22 cellular contexts compared by ENCODE assay signal in genomic region chr1:208433086-208433485, GRCh38.
DNase-seq lines count a peak whose midpoint lies in the region; ATAC-seq, FAIRE-seq and TF ChIP-seq lines count a peak whose summit lies in the region.
"Had no signal": no experiment of that assay in that cellular context is flagged by ENCODE, and none has a peak within 500 bp of the region (broad histone marks: within the 10 kb centered on the region; RNA-seq: fewer than 3 reads in every experiment).

No MANE protein-coding gene starts in this region.

- H3K27ac Mint-ChIP-seq in astrocyte (ENCODE audit: unreplicated experiment), result peak overlapping the region; percentile 77
- no peak overlapping the region for H3K27ac Mint-ChIP-seq in activated CD4-positive, alpha-beta T cell treated with anti-CD3 and anti-CD28 coated beads, Interleukin-2, amount 10 ng/mL, durations not matched to agents 24 days and 14 days
- H3K27ac Mint-ChIP-seq in natural killer cell treated with Interleukin-12 subunit alpha and Interleukin-12 subunit beta and Interleukin-15 and Interleukin-18, amount 100 ng/mL, for 72 hours, result no peak overlapping the region
- H3K27ac Mint-ChIP-seq: activated CD4-positive, alpha-beta T cell treated with anti-CD3 and anti-CD28 coated beads, Interleukin-2, amount 10 ng/mL, durations not matched to agents 7 days and 5 days; activated naive CD8-positive, alpha-beta T cell treated with anti-CD3 and anti-CD28 coated beads, Interleukin-2, amount 10 ng/mL, durations not matched to agents 7 days and 5 days; activated T-helper 2 cell treated with anti-CD3 and anti-CD28 coated beads, Interferon-gamma antibody, Interleukin-2, Interleukin-4, amounts not matched to agents 10 μg/mL and 5 μg/mL and 100 μg/mL, durations not matched to agents 14 hours and 24 hours and 36 hours; naive B cell; stimulated activated naive B cell treated with anti-CD40 and anti-IgM and Interleukin-4, amounts not matched to agents 10 μg/mL and 1 μg/mL and 100 μg/mL, for 72 hours had no signal

- intact Hi-C loops in activated CD4-positive, alpha-beta T cell treated with anti-CD3 and anti-CD28 coated beads, Interleukin-2, amount 10 ng/mL, durations not matched to agents 24 days and 14 days (cut with micrococcal nuclease), result no loop called here

- peaks cover 23% of the 10 kb centered on the region for H3K4me1 Mint-ChIP-seq in astrocyte (ENCODE audit: low read depth, unreplicated experiment)
- H3K4me1 Mint-ChIP-seq in activated CD4-positive, alpha-beta T cell treated with anti-CD3 and anti-CD28 coated beads, Interleukin-2, amount 10 ng/mL, durations not matched to agents 24 days and 14 days, result no peaks in the 10 kb centered on the region
- H3K4me1 Mint-ChIP-seq in natural killer cell treated with Interleukin-12 subunit alpha and Interleukin-12 subunit beta and Interleukin-15 and Interleukin-18, amount 100 ng/mL, for 72 hours (ENCODE audit: low read depth in 2 of 2), result no peaks in the 10 kb centered on the region
- H3K4me1 Mint-ChIP-seq: activated CD4-positive, alpha-beta T cell treated with anti-CD3 and anti-CD28 coated beads, Interleukin-2, amount 10 ng/mL, durations not matched to agents 7 days and 5 days; activated naive CD8-positive, alpha-beta T cell treated with anti-CD3 and anti-CD28 coated beads, Interleukin-2, amount 10 ng/mL, durations not matched to agents 7 days and 5 days; naive B cell; stimulated activated naive B cell treated with anti-CD40 and anti-IgM and Interleukin-4, amounts not matched to agents 10 μg/mL and 1 μg/mL and 100 μg/mL, for 72 hours had no signal

- DNase-seq in AG09309 (ENCODE audit: low read depth), result peak; percentile 18
- DNase-seq in HS-5 (ENCODE audit: low read depth), result peak; percentile 56
- peak; percentile 3 for DNase-seq in astrocyte (ENCODE audit: low read depth)
- DNase-seq in kidney tubule cell (ENCODE audit: low spot score), result peak; percentile 73
- DNase-seq in stimulated activated naive CD8-positive, alpha-beta T cell treated with anti-CD3 and anti-CD28 coated beads, Interleukin-15, Interleukin-2, amounts not matched to agents 100 U/mL and 50 U/mL, for 24 hours, result no peak
- DNase-seq in activated CD4-positive, alpha-beta T cell treated with anti-CD3 and anti-CD28 coated beads, Interleukin-2, amount 10 ng/mL, durations not matched to agents 24 days and 14 days, result no peak
- DNase-seq in natural killer cell treated with Interleukin-12 subunit alpha and Interleukin-12 subunit beta and Interleukin-15 and Interleukin-18, amount 100 ng/mL, for 72 hours (ENCODE audit: low spot score), result no peak
- DNase-seq: ACHN; activated CD4-positive, alpha-beta T cell treated with anti-CD3 and anti-CD28 coated beads, Interleukin-2, amount 10 ng/mL, durations not matched to agents 7 days and 5 days; activated naive CD8-positive, alpha-beta T cell treated with anti-CD3 and anti-CD28 coated beads, Interleukin-2, amount 10 ng/mL, durations not matched to agents 7 days and 5 days; naive B cell; NCI-H1417 treated with DMSO at 0.1 percent for 48 hours; NCI-H2171 treated with DMSO at 0.1 percent for 48 hours; NCI-H526 treated with DMSO at 0.1 percent for 48 hours; Right ventricle myocardium superior; sigmoid colon; stimulated activated naive B cell treated with anti-CD40 and anti-IgM and Interleukin-4, amounts not matched to agents 10 μg/mL and 1 μg/mL and 100 μg/mL, for 72 hours; T-helper 1 cell; thyroid gland had no signal

- H3K9me3 ChIP-seq in astrocyte (ENCODE audit: insufficient read depth, low read depth, low read length), result no peaks in the 10 kb centered on the region
- H3K9me3 ChIP-seq: sigmoid colon, thyroid gland had no signal

- H3K9me3 Mint-ChIP-seq in astrocyte (ENCODE audit: unreplicated experiment), result no peaks in the 10 kb centered on the region
- H3K9me3 Mint-ChIP-seq in activated CD4-positive, alpha-beta T cell treated with anti-CD3 and anti-CD28 coated beads, Interleukin-2, amount 10 ng/mL, durations not matched to agents 24 days and 14 days, result no peaks in the 10 kb centered on the region
- H3K9me3 Mint-ChIP-seq in natural killer cell treated with Interleukin-12 subunit alpha and Interleukin-12 subunit beta and Interleukin-15 and Interleukin-18, amount 100 ng/mL, for 72 hours, result no peaks in the 10 kb centered on the region
- H3K9me3 Mint-ChIP-seq: activated CD4-positive, alpha-beta T cell treated with anti-CD3 and anti-CD28 coated beads, Interleukin-2, amount 10 ng/mL, durations not matched to agents 7 days and 5 days; activated naive CD8-positive, alpha-beta T cell treated with anti-CD3 and anti-CD28 coated beads, Interleukin-2, amount 10 ng/mL, durations not matched to agents 7 days and 5 days; activated T-helper 2 cell treated with anti-CD3 and anti-CD28 coated beads, Interferon-gamma antibody, Interleukin-2, Interleukin-4, amounts not matched to agents 10 μg/mL and 5 μg/mL and 100 μg/mL, durations not matched to agents 14 hours and 24 hours and 36 hours; naive B cell; stimulated activated naive B cell treated with anti-CD40 and anti-IgM and Interleukin-4, amounts not matched to agents 10 μg/mL and 1 μg/mL and 100 μg/mL, for 72 hours had no signal

- no peak overlapping the region for H3K4me2 ChIP-seq in astrocyte (ENCODE audit: low read length)

- no peaks in the 10 kb centered on the region for H4K20me1 ChIP-seq in astrocyte (ENCODE audit: insufficient read depth, low read length)

- H3K27ac ChIP-seq in astrocyte (ENCODE audit: low read depth, low read length), result no peak overlapping the region
- H3K27ac ChIP-seq: sigmoid colon, thyroid gland had no signal

- FAIRE-seq in astrocyte (lab: Jason Lieb, UNC), result no peak
- FAIRE-seq: endometrium had no signal

- no peaks in the 10 kb centered on the region for H3K36me3 ChIP-seq in astrocyte (ENCODE audit: insufficient read depth, low read length)
- H3K36me3 ChIP-seq: sigmoid colon, thyroid gland had no signal

- H3K4me1 ChIP-seq in astrocyte (ENCODE audit: insufficient read depth, low read length), result peaks cover 5% of the 10 kb centered on the region
- H3K4me1 ChIP-seq: sigmoid colon had no signal

- no peaks in the 10 kb centered on the region for H3K36me3 Mint-ChIP-seq in astrocyte (ENCODE audit: low read depth, unreplicated experiment)
- no peaks in the 10 kb centered on the region for H3K36me3 Mint-ChIP-seq in activated CD4-positive, alpha-beta T cell treated with anti-CD3 and anti-CD28 coated beads, Interleukin-2, amount 10 ng/mL, durations not matched to agents 24 days and 14 days (ENCODE audit: low read depth)
- H3K36me3 Mint-ChIP-seq in natural killer cell treated with Interleukin-12 subunit alpha and Interleukin-12 subunit beta and Interleukin-15 and Interleukin-18, amount 100 ng/mL, for 72 hours, result no peaks in the 10 kb centered on the region
- H3K36me3 Mint-ChIP-seq: activated naive CD8-positive, alpha-beta T cell treated with anti-CD3 and anti-CD28 coated beads, Interleukin-2, amount 10 ng/mL, durations not matched to agents 7 days and 5 days; naive B cell; stimulated activated naive B cell treated with anti-CD40 and anti-IgM and Interleukin-4, amounts not matched to agents 10 μg/mL and 1 μg/mL and 100 μg/mL, for 72 hours had no signal

- H3K27me3 Mint-ChIP-seq in astrocyte (ENCODE audit: low read depth, unreplicated experiment), result peaks cover 6% of the 10 kb centered on the region
- H3K27me3 Mint-ChIP-seq in activated CD4-positive, alpha-beta T cell treated with anti-CD3 and anti-CD28 coated beads, Interleukin-2, amount 10 ng/mL, durations not matched to agents 24 days and 14 days, result no peaks in the 10 kb centered on the region
- H3K27me3 Mint-ChIP-seq in natural killer cell treated with Interleukin-12 subunit alpha and Interleukin-12 subunit beta and Interleukin-15 and Interleukin-18, amount 100 ng/mL, for 72 hours, result peaks cover 0 to 3% of the 10 kb centered on the region in 2 donors
- H3K27me3 Mint-ChIP-seq: activated naive CD8-positive, alpha-beta T cell treated with anti-CD3 and anti-CD28 coated beads, Interleukin-2, amount 10 ng/mL, durations not matched to agents 7 days and 5 days; naive B cell had no signal

- H3K27me3 ChIP-seq in astrocyte (ENCODE audit: insufficient read depth, low read length), result no peaks in the 10 kb centered on the region
- H3K27me3 ChIP-seq: sigmoid colon, thyroid gland had no signal

- H3K9ac ChIP-seq in astrocyte (ENCODE audit: low read length), result no peak overlapping the region

- H3K4me3 ChIP-seq in AG09309 (ENCODE audit: control insufficient read depth, low read depth, low read length), result no peak overlapping the region
- H3K4me3 ChIP-seq in astrocyte (ENCODE audit: insufficient read depth, low read depth, low read length), result no peak overlapping the region
- H3K4me3 ChIP-seq: sigmoid colon, thyroid gland had no signal

- no peak overlapping the region for H3K4me3 Mint-ChIP-seq in astrocyte (ENCODE audit: unreplicated experiment)
- H3K4me3 Mint-ChIP-seq in activated CD4-positive, alpha-beta T cell treated with anti-CD3 and anti-CD28 coated beads, Interleukin-2, amount 10 ng/mL, durations not matched to agents 24 days and 14 days, result no peak overlapping the region
- no peak overlapping the region for H3K4me3 Mint-ChIP-seq in natural killer cell treated with Interleukin-12 subunit alpha and Interleukin-12 subunit beta and Interleukin-15 and Interleukin-18, amount 100 ng/mL, for 72 hours
- H3K4me3 Mint-ChIP-seq: activated CD4-positive, alpha-beta T cell treated with anti-CD3 and anti-CD28 coated beads, Interleukin-2, amount 10 ng/mL, durations not matched to agents 7 days and 5 days; activated naive CD8-positive, alpha-beta T cell treated with anti-CD3 and anti-CD28 coated beads, Interleukin-2, amount 10 ng/mL, durations not matched to agents 7 days and 5 days; naive B cell; stimulated activated naive B cell treated with anti-CD40 and anti-IgM and Interleukin-4, amounts not matched to agents 10 μg/mL and 1 μg/mL and 100 μg/mL, for 72 hours had no signal

- no peaks in the 10 kb centered on the region for H3K79me2 ChIP-seq in astrocyte (ENCODE audit: insufficient read depth, low read length)

- ATAC-seq in stimulated activated naive CD8-positive, alpha-beta T cell treated with anti-CD3 and anti-CD28 coated beads, Interleukin-15, Interleukin-2, amounts not matched to agents 100 U/mL and 50 U/mL, for 24 hours, result no peak
- ATAC-seq in natural killer cell treated with Interleukin-12 subunit alpha and Interleukin-12 subunit beta and Interleukin-15 and Interleukin-18, amount 100 ng/mL, for 72 hours, result no peak
- no peak for ATAC-seq in GM21737 (IDR thresholded peaks at IDR 0.05; ENCODE audit: unreplicated experiment)
- ATAC-seq: stimulated activated naive B cell treated with anti-CD40 and anti-IgM and Interleukin-4, amounts not matched to agents 10 μg/mL and 1 μg/mL and 100 μg/mL, for 72 hours had no signal

- H2AFZ ChIP-seq in astrocyte (ENCODE audit: low read depth, low read length), result no peak overlapping the region

- TF ChIP-seq CTCF in AG09309 (IDR thresholded peaks at IDR 0.05; ENCODE audit: control insufficient read depth, insufficient read depth, low read depth, low read length, missing control alignments), result no peak
- no peak for TF ChIP-seq CTCF in astrocyte (IDR thresholded peaks at IDR 0.05; ENCODE audit: insufficient read depth, low read depth, low read length)

Comparison
In these comparisons a context has a peak if more than half of its experiments do, and no peak if none do; other contexts are left out.
1. DNase-seq: peak in AG09309 (single experiment), HS-5 (single experiment), astrocyte (single experiment) and kidney tubule cell (single experiment); none in stimulated activated naive CD8-positive, alpha-beta T cell treated with anti-CD3 and anti-CD28 coated beads, Interleukin-15, Interleukin-2, amounts not matched to agents 100 U/mL and 50 U/mL, for 24 hours (single experiment), activated CD4-positive, alpha-beta T cell treated with anti-CD3 and anti-CD28 coated beads, Interleukin-2, amount 10 ng/mL, durations not matched to agents 24 days and 14 days (single experiment) and natural killer cell treated with Interleukin-12 subunit alpha and Interleukin-12 subunit beta and Interleukin-15 and Interleukin-18, amount 100 ng/mL, for 72 hours (single experiment).